ENCODE assay signal across 10 cellular contexts in the genomic region with DNA sequence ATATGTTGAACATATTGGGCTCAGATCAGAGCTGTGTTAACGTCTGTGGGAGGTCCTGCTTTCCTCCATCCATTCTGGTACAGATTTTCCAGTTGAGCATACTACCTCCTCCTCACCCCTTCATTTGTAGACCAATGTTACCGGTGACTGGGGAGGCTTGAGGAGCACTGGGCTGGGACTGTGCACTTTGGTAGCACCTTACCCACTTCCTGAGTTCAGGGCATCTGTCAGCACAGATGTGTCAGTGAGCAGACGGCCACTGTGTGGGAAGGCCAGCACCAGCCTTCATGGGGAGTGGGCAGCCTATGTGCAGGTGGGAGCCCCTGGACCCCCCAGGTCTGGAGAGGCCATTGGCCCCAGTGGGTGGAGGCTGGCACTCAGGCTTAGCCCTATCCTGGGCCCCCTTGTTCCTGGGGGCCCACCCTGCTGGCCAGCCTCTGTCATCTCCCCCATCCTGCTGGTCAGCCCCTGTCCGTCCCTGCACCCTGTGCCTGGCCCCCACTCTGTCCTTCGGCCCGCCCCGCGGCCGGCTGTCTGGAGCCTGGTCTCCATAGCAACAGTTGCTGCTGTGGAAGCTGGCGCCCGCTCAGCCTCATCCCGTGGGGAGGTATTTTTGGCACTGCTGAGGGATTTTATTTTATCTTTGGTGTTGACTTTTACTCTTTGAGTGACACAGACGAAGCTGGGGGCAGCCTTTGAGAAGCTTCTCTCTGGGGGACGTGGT. TPM values are rescaled to one million over a fixed set of nuclear protein-coding genes. Genes with fewer than 3 reads are reported as not detected.
A peak's percentile ranks its signal among the peaks of the same experiment; 100 is the strongest.
DNase-seq lines count a peak whose midpoint lies in the region; ATAC-seq and TF ChIP-seq lines count a peak whose summit lies in the region.
"Had no signal": no experiment of that assay in that cellular context is flagged by ENCODE, and none has a peak within 500 bp of the region (broad histone marks: within the 10 kb centered on the region; RNA-seq: fewer than 3 reads in every experiment).

No MANE protein-coding gene starts in this region.

- H3K9me3 ChIP-seq in mesenchymal stem cell (ENCODE audit: control insufficient read depth, low read length) (no peaks in the 10 kb centered on the region), thyroid gland (no peaks in the 10 kb centered on the region)

- H3K4ac ChIP-seq in mesenchymal stem cell (ENCODE audit: low read depth in 1 of 2, low read length in 2 of 2) = no peak overlapping the region

- H3K4me3 ChIP-seq in mesenchymal stem cell (ENCODE audit: insufficient read depth in 1 of 2, low read depth in 1 of 2, low read length in 2 of 2) (no peak overlapping the region), thyroid gland (replicated peaks in 1 of 3) (no peak overlapping the region)

- H3K14ac ChIP-seq in mesenchymal stem cell (ENCODE audit: low read length in 2 of 2) = no peak overlapping the region

- H3K36me3 Mint-ChIP-seq in central memory CD8-positive, alpha-beta T cell (ENCODE audit: insufficient read depth) = no peaks in the 10 kb centered on the region

- H2BK12ac ChIP-seq in mesenchymal stem cell (ENCODE audit: low read length in 2 of 2) = no peak overlapping the region

- peaks cover 5 to 18% of the 10 kb centered on the region in 2 experiments for H3K27me3 ChIP-seq in mesenchymal stem cell (ENCODE audit: control insufficient read depth in 1 of 2, insufficient read depth in 1 of 2, low read length in 2 of 2)
- no peaks in the 10 kb centered on the region for H3K27me3 ChIP-seq in thyroid gland

- H4K91ac ChIP-seq in mesenchymal stem cell (ENCODE audit: low read length) = no peak overlapping the region

- peak; percentile 65 for ATAC-seq in central memory CD8-positive, alpha-beta T cell (replicated peaks; ENCODE audit: extremely low read depth, poor library complexity, severe bottlenecking)
- ATAC-seq in GM21526 (IDR thresholded peaks at IDR 0.05; ENCODE audit: low FRiP score, unreplicated experiment) (no peak), HG02870 (IDR thresholded peaks at IDR 0.05; ENCODE audit: unreplicated experiment) (no peak)

- H3K9ac ChIP-seq in mesenchymal stem cell (ENCODE audit: low read length) = peak overlapping the region; percentile 20

- no peak for TF ChIP-seq POLR2A in thyroid gland (IDR thresholded peaks at IDR 0.05)

- H3K9me3 Mint-ChIP-seq in central memory CD8-positive, alpha-beta T cell = no peaks in the 10 kb centered on the region

- H3K79me1 ChIP-seq in mesenchymal stem cell (replicated peaks; ENCODE audit: low read length, poor library complexity, severe bottlenecking) = no peaks in the 10 kb centered on the region

- H3K4me1 ChIP-seq in mesenchymal stem cell (ENCODE audit: control insufficient read depth, insufficient read depth, low read depth, low read length) (no peaks in the 10 kb centered on the region), thyroid gland (peaks cover 8 to 22% of the 10 kb centered on the region in 2 donors)

- no peak overlapping the region for H3K18ac ChIP-seq in mesenchymal stem cell (ENCODE audit: low read depth in 1 of 2, low read length in 2 of 2)

- H3K27ac ChIP-seq in mesenchymal stem cell (ENCODE audit: low read length, poor library complexity, severe bottlenecking) (no peak overlapping the region), thyroid gland (no peak overlapping the region)

- no peak overlapping the region for H3K23ac ChIP-seq in mesenchymal stem cell (ENCODE audit: low read length in 2 of 2)

- no peak overlapping the region for H3K27ac Mint-ChIP-seq in central memory CD8-positive, alpha-beta T cell (ENCODE audit: low read depth)

- intact Hi-C loops in thyroid gland (cut with DNase I) = no loop called here

- H2AFZ ChIP-seq in mesenchymal stem cell (ENCODE audit: low read depth, low read length) = no peak overlapping the region

- H4K8ac ChIP-seq in mesenchymal stem cell (ENCODE audit: low read length) = no peak overlapping the region

- H2AK5ac ChIP-seq in mesenchymal stem cell (ENCODE audit: low read length, severe bottlenecking) = no peak overlapping the region

- H2BK120ac ChIP-seq in mesenchymal stem cell (ENCODE audit: low read depth, low read length) = no peak overlapping the region

- H2BK15ac ChIP-seq in mesenchymal stem cell (ENCODE audit: low read depth, poor library complexity, severe bottlenecking) = no peak overlapping the region

- H3K36me3 ChIP-seq in mesenchymal stem cell (ENCODE audit: control insufficient read depth in 1 of 2, insufficient read depth in 2 of 2, low read depth in 1 of 2, low read length in 2 of 2) (no peaks in the 10 kb centered on the region), thyroid gland (no peaks in the 10 kb centered on the region)

- H3K4me2 ChIP-seq in mesenchymal stem cell (ENCODE audit: low read length, poor library complexity, severe bottlenecking) = no peak overlapping the region

- no peak overlapping the region for H2BK5ac ChIP-seq in mesenchymal stem cell (ENCODE audit: low read depth, low read length, poor library complexity, severe bottlenecking)

- WGBS in mesenchymal stem cell = 65% methylated on average over 14 of the region's 14 CpGs
- WGBS in thyroid gland, 2 donors = 43 to 55% methylated on average over 7 to 14 of the region's 14 CpGs

- no peak overlapping the region for H3K4me3 Mint-ChIP-seq in central memory CD8-positive, alpha-beta T cell

- peaks cover 22% of the 10 kb centered on the region for H3K4me1 Mint-ChIP-seq in central memory CD8-positive, alpha-beta T cell

- DNase-seq in NCI-H2029 (lab: John Stamatoyannopoulos, UW) (peak; percentile 53), NCI-H2029 treated with DMSO at 0.1 percent for 48 hours (lab: John Stamatoyannopoulos, UW) (no peak), mesenchymal stem cell (no peak), superior temporal gyrus (ENCODE audit: extremely low spot score) (peak; percentile 63), thyroid gland (no peak)
- no peak for DNase-seq in central memory CD8-positive, alpha-beta T cell (ENCODE audit: low spot score in 2 of 2)
- DNase-seq: activated CD4-positive, alpha-beta T cell treated with anti-CD3 and anti-CD28 coated beads for 4 hours had no signal

- TF ChIP-seq CTCF in thyroid gland (IDR thresholded peaks at IDR 0.05) = no peak

- no peaks in the 10 kb centered on the region for H3K27me3 Mint-ChIP-seq in central memory CD8-positive, alpha-beta T cell

RNA-seq across cellular contexts. Expression of a gene that starts 21.3 kb away (rescaled TPM):
- polyA plus RNA-seq in mesenchymal stem cell (2013, experiment 1 of 2) = 0.01 TPM
- polyA plus RNA-seq in mesenchymal stem cell (2013, experiment 2 of 2) = 0.03 TPM
- 1 to 10 TPM in 3 of 4 donors, under 1 TPM in 1; 0.94 to 8.5 (median 8.1) TPM for total RNA-seq in thyroid gland
- total RNA-seq: pulmonary artery endothelial cell had no signal

Comparison
In these comparisons a context has a peak if more than half of its experiments do, and no peak if none do; other contexts are left out.
1. DNase-seq: peak in NCI-H2029 (single experiment) and superior temporal gyrus (single experiment); none in NCI-H2029 treated with DMSO at 0.1 percent for 48 hours (single experiment), central memory CD8-positive, alpha-beta T cell (0 of 2), mesenchymal stem cell (single experiment) and thyroid gland (0 of 2).